In genomic region chr19:2491130-2491801, GRCh38 we compare ENCODE assay signal across 8 cellular contexts. TPM values are rescaled to one million over a fixed set of nuclear protein-coding genes. Genes with fewer than 3 reads are reported as not detected.
DNase-seq lines count a peak whose midpoint lies in the region; FAIRE-seq and TF ChIP-seq lines count a peak whose summit lies in the region.

No MANE protein-coding gene starts in this region.

- TF ChIP-seq CTCF in OCI-LY1 (IDR thresholded peaks at IDR 0.05; ENCODE audit: low read length) = no peak
- no peak for TF ChIP-seq CTCF in esophagus squamous epithelium (IDR thresholded peaks at IDR 0.05)

- H3K36me3 ChIP-seq in GM23248 (ENCODE audit: low read depth) (no peaks in the 10 kb centered on the region), OCI-LY1 (ENCODE audit: insufficient read depth, low read length) (no peaks in the 10 kb centered on the region), esophagus squamous epithelium (no peaks in the 10 kb centered on the region), small intestine (ENCODE audit: control insufficient read depth in 2 of 2, insufficient read depth in 2 of 2, low read length in 2 of 2) (no peaks in the 10 kb centered on the region)

- in situ Hi-C loops in GM23248 (cut with MboI) = no loop called here

- peak overlapping the region; percentile 86 for H3K27ac ChIP-seq in GM23248
- H3K27ac ChIP-seq in OCI-LY1 (ENCODE audit: low read depth, low read length, poor library complexity, severe bottlenecking) = peak overlapping the region; percentile 41
- H3K27ac ChIP-seq in esophagus squamous epithelium = peak overlapping the region; percentile 57 to 84 (median 68)
- H3K27ac ChIP-seq in small intestine (ENCODE audit: low read depth in 1 of 2, low read length in 1 of 2) = peak overlapping the region; percentile 32 to 63

- H2AFZ ChIP-seq in GM23248 = no peak overlapping the region
- H2AFZ ChIP-seq in OCI-LY1 (ENCODE audit: low read length) = no peak overlapping the region

- no peak for FAIRE-seq in small intestine (lab: Jason Lieb, UNC)

- no peaks in the 10 kb centered on the region for H3K9me3 ChIP-seq in GM23248 (ENCODE audit: low read depth)
- no peaks in the 10 kb centered on the region for H3K9me3 ChIP-seq in OCI-LY1 (ENCODE audit: low read length)
- no peaks in the 10 kb centered on the region for H3K9me3 ChIP-seq in esophagus squamous epithelium
- no peaks in the 10 kb centered on the region for H3K9me3 ChIP-seq in small intestine (ENCODE audit: control insufficient read depth, low read depth)

- H3K4me3 ChIP-seq in GM23248 (0 out of 2 replicates have a peak overlapping the region, but pooled peaks have one; percentile 12), OCI-LY1 (ENCODE audit: low read depth, low read length, poor library complexity, severe bottlenecking) (no peak overlapping the region), esophagus squamous epithelium (no peak overlapping the region), small intestine (ENCODE audit: low read depth in 1 of 2, low read length in 2 of 2) (no peak overlapping the region)

- peak; percentile 95 for DNase-seq in GM23248
- DNase-seq in esophagus squamous epithelium (lab: John Stamatoyannopoulos, UW) = no peak
- DNase-seq in small intestine = peak; percentile 97
- DNase-seq in NCI-H146 (lab: John Stamatoyannopoulos, UW) = no peak
- DNase-seq in activated naive CD4-positive, alpha-beta T cell treated with Interleukin-2 at 50 U/mL for 16 hours = no peak
- no peak for DNase-seq in NCI-H187 (lab: John Stamatoyannopoulos, UW)
- no peak for DNase-seq in activated CD8-positive, alpha-beta memory T cell treated with anti-CD3 and anti-CD28 coated beads, Interleukin-2, amount 50 U/mL, for 4 hours

- H3K79me2 ChIP-seq in GM23248 (ENCODE audit: insufficient read depth) = no peaks in the 10 kb centered on the region
- H3K79me2 ChIP-seq in OCI-LY1 (ENCODE audit: insufficient read depth, low read length) = no peaks in the 10 kb centered on the region

- WGBS in GM23248 (ENCODE audit: low coverage in 1 of 2, low lambda C conversion rate in 2 of 2, missing lambda C conversion rate in 2 of 2), 2 experiments = 24 to 26% methylated on average over 23 of the region's 23 CpGs
- 19 to 43% methylated on average over 10 to 18 of the region's 23 CpGs for whole genome bisulfite sequencing in esophagus squamous epithelium, 2 donors
- WGBS in small intestine, 3 donors = 7 to 41% (median 26%) methylated on average over 20 to 23 of the region's 23 CpGs

- intact Hi-C loops in esophagus squamous epithelium (cut with DNase I) = loop anchor here (5.0 kb wide), 1 partner anchor 46 kb away; no protein-coding TSS in a partner anchor

- H4K20me1 ChIP-seq in GM23248 (ENCODE audit: insufficient read depth) (no peaks in the 10 kb centered on the region), OCI-LY1 (ENCODE audit: insufficient read depth, low read length) (no peaks in the 10 kb centered on the region)

- no peaks in the 10 kb centered on the region for H3K9me2 ChIP-seq in GM23248 (ENCODE audit: insufficient read depth)
- H3K9me2 ChIP-seq in OCI-LY1 (ENCODE audit: low read depth, low read length) = no peaks in the 10 kb centered on the region

- no peak for TF ChIP-seq POLR2A in esophagus squamous epithelium (IDR thresholded peaks at IDR 0.05)

- H3K4me2 ChIP-seq in GM23248 (ENCODE audit: unreplicated experiment) = peak overlapping the region; percentile 16
- peak overlapping the region; percentile 15; the same call in 1 of the 2 replicates for H3K4me2 ChIP-seq in OCI-LY1 (ENCODE audit: low read length)

- peaks cover 31% of the 10 kb centered on the region for H3F3A ChIP-seq in GM23248 (ENCODE audit: insufficient read depth)
- no peaks in the 10 kb centered on the region; the same call in 1 of the 2 replicates for H3F3A ChIP-seq in OCI-LY1 (ENCODE audit: insufficient read depth, low read length)

- H3K4me1 ChIP-seq in GM23248 (ENCODE audit: insufficient read depth) (peaks cover 24% of the 10 kb centered on the region), OCI-LY1 (ENCODE audit: insufficient read depth, low read length, severe bottlenecking) (peaks cover 39% of the 10 kb centered on the region), esophagus squamous epithelium (peaks cover 50 to 78% (median 56%) of the 10 kb centered on the region in 3 donors), small intestine (ENCODE audit: control insufficient read depth in 2 of 2, insufficient read depth in 1 of 2, low read depth in 1 of 2, low read length in 1 of 2) (peaks cover 8 to 11% of the 10 kb centered on the region in 2 donors)

- H3K9ac ChIP-seq in GM23248 (peak overlapping the region; percentile 58), OCI-LY1 (ENCODE audit: low read length) (no peak overlapping the region; the same call in 1 of the 2 replicates)

- no peaks in the 10 kb centered on the region for H3K27me3 ChIP-seq in GM23248 (replicated peaks; ENCODE audit: insufficient read depth)
- H3K27me3 ChIP-seq in OCI-LY1 (ENCODE audit: insufficient read depth, low read length) = peaks cover 14% of the 10 kb centered on the region; the same call in 1 of the 2 replicates
- H3K27me3 ChIP-seq in esophagus squamous epithelium = peaks cover 0 to 20% (median 0%) of the 10 kb centered on the region in 4 donors
- H3K27me3 ChIP-seq in small intestine (ENCODE audit: control insufficient read depth in 2 of 2, insufficient read depth in 2 of 2, low read length in 2 of 2) = peaks cover 0 to 2% of the 10 kb centered on the region in 2 donors

RNA-seq across cellular contexts. Expression of gene GADD45B, which starts 15.3 kb away (rescaled TPM):
- total RNA-seq in GM23248 (2014; rRNA removed; shearing (Covaris generic)) = 89.7 TPM in 2 replicates
- polyA plus RNA-seq in GM23248 (2016; fragmentation: Nextera tagmentation; extraction: Ambion mirVana) (95.0 and 96.1 TPM in 2 replicates), small intestine (10 to 100 TPM; 12.1 to 40.4 (median 17.8) TPM)
- total RNA-seq in esophagus squamous epithelium = 10 to 100 TPM; 21.6 to 40.1 (median 28.7) TPM

RNA-seq across cellular contexts. Expression of gene LMNB2, which starts 34.5 kb away (rescaled TPM):
- 93.7 and 119 TPM in 2 replicates for total RNA-seq in GM23248 (2014; rRNA removed; shearing (Covaris generic))
- polyA plus RNA-seq in GM23248 (2016; fragmentation: Nextera tagmentation; extraction: Ambion mirVana) (25.2 and 25.9 TPM in 2 replicates), small intestine (10 to 100 TPM in 1 of 3 donors, 1 to 10 TPM in 2; 7.3 to 69.3 (median 9.8) TPM)
- 10 to 100 TPM; 38.7 to 93.3 (median 61.4) TPM for total RNA-seq in esophagus squamous epithelium

Comparison
In these comparisons a context has a peak if more than half of its experiments do, and no peak if none do; other contexts are left out.
1. DNase-seq: peak in GM23248 (single experiment) and small intestine (single experiment); none in esophagus squamous epithelium (single experiment), NCI-H146 (single experiment), activated naive CD4-positive, alpha-beta T cell treated with Interleukin-2 at 50 U/mL for 16 hours (single experiment), NCI-H187 (0 of 2) and activated CD8-positive, alpha-beta memory T cell treated with anti-CD3 and anti-CD28 coated beads, Interleukin-2, amount 50 U/mL, for 4 hours (single experiment).
2. Peak in every context shown above with its lines, with median percentiles within 50 percentile points of each other: H3K27ac ChIP-seq.